In the genomic region with DNA sequence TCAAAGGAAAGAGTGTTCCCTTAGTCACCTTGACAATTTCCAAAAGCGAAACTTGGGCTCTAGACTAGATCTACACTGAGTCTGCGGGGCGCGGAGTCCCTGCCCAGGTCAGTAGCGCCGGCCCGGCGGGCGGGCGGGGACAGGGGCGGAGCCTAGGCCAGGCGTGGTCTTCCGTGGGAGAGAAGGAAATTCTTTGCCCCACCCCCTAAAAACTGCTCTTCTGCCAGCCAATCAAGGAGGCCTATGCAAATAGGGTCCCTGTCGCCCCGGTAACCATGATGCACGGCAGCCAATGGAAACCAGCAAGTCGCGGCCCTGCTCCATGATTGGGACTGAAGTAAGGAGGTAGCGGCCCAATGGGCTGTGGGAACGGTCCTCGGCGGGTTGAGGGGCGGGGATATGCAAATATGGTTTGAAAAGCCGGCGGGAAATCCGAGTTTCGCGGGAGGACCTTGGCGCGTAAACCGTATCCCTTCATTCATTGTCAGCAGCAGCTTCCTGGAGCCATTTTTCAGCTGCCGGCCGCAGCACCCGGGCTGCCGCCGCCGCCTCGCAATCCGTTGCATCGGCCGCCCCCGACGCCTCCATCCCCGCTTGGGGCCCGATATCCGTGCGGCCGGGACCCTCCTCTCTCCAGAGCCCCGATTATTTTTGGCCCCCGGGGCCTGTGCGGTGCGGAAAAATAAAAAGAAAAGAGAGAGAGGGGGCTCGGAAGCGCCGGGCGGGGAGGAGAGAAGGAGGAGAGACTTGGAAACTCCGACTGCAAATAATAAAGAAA, we compare ENCODE assay signal across 8 cellular contexts. TPM values are rescaled to one million over a fixed set of nuclear protein-coding genes. Genes with fewer than 3 reads are reported as not detected.
A peak's percentile ranks its signal among the peaks of the same experiment; 100 is the strongest.
DNase-seq lines count a peak whose midpoint lies in the region; ATAC-seq, FAIRE-seq and TF ChIP-seq lines count a peak whose summit lies in the region.

E2F3 (plus strand) TSS at position 477 of the 778 bp plus-strand sequence. CDS start 354 bp downstream, outside the sequence.

- H3K27ac Mint-ChIP-seq in activated naive CD8-positive, alpha-beta T cell treated with anti-CD3 and anti-CD28 coated beads, Interleukin-2, amount 50 U/mL, for 24 hours: peak within 1 kb of the TSS; percentile 91

- H3K9me3 ChIP-seq in pancreas: no peaks in the 10 kb centered on the region
- no peaks in the 10 kb centered on the region for H3K9me3 ChIP-seq in tibial nerve

- DNase-seq in GM12865 (ENCODE audit: low read depth) (peak; percentile 100), NCI-H1417 treated with DMSO at 0.1 percent for 48 hours (lab: John Stamatoyannopoulos, UW) (peak; percentile 97), SW480 (ENCODE audit: low spot score) (peak; percentile 99), Right ventricle myocardium superior (peak; percentile 100), pancreas (peak; percentile 95 to 100 (median 100)), tibial nerve (ENCODE audit: low spot score in 2 of 2) (peak; percentile 99)
- DNase-seq in activated naive CD8-positive, alpha-beta T cell treated with anti-CD3 and anti-CD28 coated beads, Interleukin-2, amount 50 U/mL, for 24 hours: peak; percentile 97

- H3K27ac ChIP-seq in pancreas: peak within 1 kb of the TSS; percentile 30 to 89 (median 60)
- peak within 1 kb of the TSS; percentile 77 to 91 (median 88) for H3K27ac ChIP-seq in tibial nerve

- H3K4me3 ChIP-seq in GM12865 (ENCODE audit: low read depth, low read length) (peak within 1 kb of the TSS; percentile 90), pancreas (peak within 1 kb of the TSS; percentile 38 to 87 (median 55)), tibial nerve (peak within 1 kb of the TSS; percentile 52 to 80 (median 60))

- H3K36me3 ChIP-seq in pancreas (no peaks in the 10 kb centered on the region), tibial nerve (no peaks in the 10 kb centered on the region)

- intact Hi-C loops in Right ventricle myocardium superior (cut with DNase I) (loop anchor here (5.0 kb wide), 2 partner anchors 109 to 131 kb away; partner anchors contain the start of gene CDKAL1), pancreas (cut with DNase I) (no loop called here)

- peak in 1 of 2 donors; percentile 79 for TF ChIP-seq EP300 in tibial nerve (IDR thresholded peaks at IDR 0.05)

- H3K4me1 ChIP-seq in pancreas: peaks cover 0 to 4% (median 0%) of the 10 kb centered on the region in 3 donors
- peaks cover 0 to 22% (median 5%) of the 10 kb centered on the region in 4 donors for H3K4me1 ChIP-seq in tibial nerve

- peaks cover 39% of the 10 kb centered on the region for H3K4me1 Mint-ChIP-seq in activated naive CD8-positive, alpha-beta T cell treated with anti-CD3 and anti-CD28 coated beads, Interleukin-2, amount 50 U/mL, for 24 hours

- TF ChIP-seq POLR2A in tibial nerve (IDR thresholded peaks at IDR 0.05): peak in 1 of 2 donors; percentile 38

- H3K27me3 ChIP-seq in pancreas (no peaks in the 10 kb centered on the region), tibial nerve (no peaks in the 10 kb centered on the region)

- H3K27me3 Mint-ChIP-seq in activated naive CD8-positive, alpha-beta T cell treated with anti-CD3 and anti-CD28 coated beads, Interleukin-2, amount 50 U/mL, for 24 hours: no peaks in the 10 kb centered on the region

- H3K36me3 Mint-ChIP-seq in activated naive CD8-positive, alpha-beta T cell treated with anti-CD3 and anti-CD28 coated beads, Interleukin-2, amount 50 U/mL, for 24 hours (ENCODE audit: low read depth): peaks cover 14% of the 10 kb centered on the region

- ATAC-seq in HG02763 (IDR thresholded peaks at IDR 0.05; ENCODE audit: unreplicated experiment) (peak; percentile 85), Right ventricle myocardium superior (ENCODE audit: poor library complexity) (peak; percentile 94), pancreas (peak; percentile 88 to 94 (median 93))
- peak; percentile 85 for ATAC-seq in activated naive CD8-positive, alpha-beta T cell treated with anti-CD3 and anti-CD28 coated beads, Interleukin-2, amount 50 U/mL, for 24 hours

- no peaks in the 10 kb centered on the region for H3K9me3 Mint-ChIP-seq in activated naive CD8-positive, alpha-beta T cell treated with anti-CD3 and anti-CD28 coated beads, Interleukin-2, amount 50 U/mL, for 24 hours

- H3K4me3 Mint-ChIP-seq in activated naive CD8-positive, alpha-beta T cell treated with anti-CD3 and anti-CD28 coated beads, Interleukin-2, amount 50 U/mL, for 24 hours: peak within 1 kb of the TSS; percentile 94

- WGBS in pancreas, 2 donors: 0% methylated on average over 57 of the region's 57 CpGs
- WGBS in tibial nerve, 2 donors: 0 to 1% methylated on average over 55 to 57 of the region's 57 CpGs

- TF ChIP-seq CTCF in GM12865 (IDR thresholded peaks at IDR 0.05; ENCODE audit: insufficient read depth, low read depth, low read length, missing control alignments) (no peak), pancreas (IDR thresholded peaks at IDR 0.05) (no peak), tibial nerve (IDR thresholded peaks at IDR 0.05) (no peak)

- peak; percentile 98 for FAIRE-seq in pancreas (lab: Jason Lieb, UNC)

RNA-seq across cellular contexts. Expression of gene E2F3, which starts in this region (rescaled TPM):
- total RNA-seq in Right ventricle myocardium superior (6.5 TPM), pancreas (1 to 10 TPM in 4 of 6 donors, under 1 TPM in 2; 0.51 to 4.4 (median 1.2) TPM), tibial nerve (1 to 10 TPM; 3.5 to 5.1 (median 4.0) TPM)
- polyA plus RNA-seq in pancreas: 1 to 10 TPM; 1.1 to 1.2 TPM

Comparison
In these comparisons a context has a peak if more than half of its experiments do, and no peak if none do; other contexts are left out.
1. Peak in every context shown above with its lines: DNase-seq, ATAC-seq, H3K4me3 ChIP-seq and H3K27ac ChIP-seq.